In genomic region chr10:22369433-22370072, GRCh38 we compare ENCODE assay signal across 10 cellular contexts. TPM values are rescaled to one million over a fixed set of nuclear protein-coding genes. Genes with fewer than 3 reads are reported as not detected.
DNase-seq lines count a peak whose midpoint lies in the region; ATAC-seq, FAIRE-seq and TF ChIP-seq lines count a peak whose summit lies in the region.
"Had no signal": no experiment of that assay in that cellular context is flagged by ENCODE, and none has a peak within 500 bp of the region (broad histone marks: within the 10 kb centered on the region; RNA-seq: fewer than 3 reads in every experiment).

No MANE protein-coding gene starts in this region.

- no peaks in the 10 kb centered on the region for H4K20me1 ChIP-seq in HepG2 (ENCODE audit: insufficient read depth, low read length)

- ATAC-seq in GM18519 (IDR thresholded peaks at IDR 0.05; ENCODE audit: low FRiP score, unreplicated experiment) (peak; percentile 49), HG02884 (IDR thresholded peaks at IDR 0.05; ENCODE audit: unreplicated experiment) (peak; percentile 58), HepG2 (no peak), SK-N-SH treated with all-trans-retinoic acid at 6 μM for 48 hours (no peak), GM21367 (IDR thresholded peaks at IDR 0.05; ENCODE audit: unreplicated experiment) (no peak)

- in situ Hi-C loops in HepG2 (cut with HindIII; ENCODE audit: extremely low pct_ligation_motif_present, low pct_unique_long_range_greater_than_20kb): no loop called here

- H3K27ac ChIP-seq in HepG2 (ENCODE audit: extremely low read length, insufficient read depth, low read length): no peak overlapping the region

- no peak overlapping the region for H3K4me3 ChIP-seq in HepG2 (replicated peaks in 1 of 3; ENCODE audit: insufficient read depth in 1 of 3, low read depth in 2 of 3, low read length in 3 of 3)

- POLR2A ChIA-PET in HepG2 (lab: Yijun Ruan, JAX): no interaction called here

- no peak overlapping the region for H2AFZ ChIP-seq in HepG2 (ENCODE audit: low read length)

- H3K9ac ChIP-seq in HepG2 (ENCODE audit: insufficient read depth, low read depth, low read length): no peak overlapping the region

- no peaks in the 10 kb centered on the region for H3K4me1 ChIP-seq in HepG2 (ENCODE audit: insufficient read depth, low read length)

- no TSS peak for BruUV-seq in HepG2 (replicated peaks; lab: Mats Ljungman, UMichigan)

- no peaks in the 10 kb centered on the region for H3K27me3 ChIP-seq in HepG2 (ENCODE audit: control insufficient read depth in 1 of 2, insufficient read depth in 2 of 2, low read length in 2 of 2)

- no peak overlapping the region for H3K4me2 ChIP-seq in HepG2 (ENCODE audit: low read depth, low read length)

- DNase-seq in RCC 7860 (ENCODE audit: low spot score): peak; percentile 35
- no peak for DNase-seq in HepG2 (ENCODE audit: low spot score)
- no peak for DNase-seq in ecto neural progenitor cell (ENCODE audit: low spot score)
- DNase-seq in DMS153 (lab: John Stamatoyannopoulos, UW): no peak
- DNase-seq: activated naive CD4-positive, alpha-beta T cell treated with Interleukin-2 at 50 U/mL for 16 hours had no signal

- CTCF ChIA-PET in HepG2 (lab: Yijun Ruan, JAX; ENCODE audit: low intra/inter-chr PET ratio, low total read pairs): no interaction called here

- no peak for TF ChIP-seq POLR2A in HepG2 (IDR thresholded peaks at IDR 0.05; ENCODE audit: insufficient read depth in 1 of 2, low read depth in 2 of 2, low read length in 2 of 2)

- H3K79me2 ChIP-seq in HepG2 (ENCODE audit: insufficient read depth, low read length): no peaks in the 10 kb centered on the region

- no peak for TF ChIP-seq CTCF in HepG2 (CRISPR knock-in tag; IDR thresholded peaks at IDR 0.05)

- intact Hi-C loops in HepG2 (cut with micrococcal nuclease; ENCODE audit: unreplicated experiment): no loop called here

- no peaks in the 10 kb centered on the region for H3K36me3 ChIP-seq in HepG2 (replicated peaks in 1 of 2; ENCODE audit: control insufficient read depth in 1 of 2, insufficient read depth in 2 of 2, low read length in 2 of 2)

- FAIRE-seq in RCC 7860 (lab: Jason Lieb, UNC) (no peak), HepG2 (lab: Jason Lieb, UNC) (no peak)
- FAIRE-seq: frontal cortex had no signal

- WGBS in HepG2 (ENCODE audit: low lambda C conversion rate): 31% methylated on average over 5 of the region's 5 CpGs

- H3K9me3 ChIP-seq in HepG2 (ENCODE audit: low read length): no peaks in the 10 kb centered on the region

- TF ChIP-seq EP300 in HepG2 (IDR thresholded peaks at IDR 0.05; ENCODE audit: low read depth in 2 of 2, low read length in 2 of 2) (no peak), HepG2 (CRISPR knock-in tag; IDR thresholded peaks at IDR 0.05; ENCODE audit: borderline replicate concordance) (no peak)

- no peak for TF ChIP-seq RAD21 in HepG2 (CRISPR knock-in tag; IDR thresholded peaks at IDR 0.05)

TF ChIP-seq in HepG2, 621 proteins besides CTCF, POLR2A, EP300 and RAD21 (continues in another document):
- TF ChIP-seq CEBPB (IDR thresholded peaks at IDR 0.05; ENCODE audit: borderline replicate concordance, low read depth, low read length): peak; percentile 61; the same call in 1 of the 2 replicates

TF ChIP-seq in SK-N-SH treated with all-trans-retinoic acid at 6 μM for 48 hours, 23 proteins besides CTCF, POLR2A, EP300 and RAD21 (continues in another document):
- no peak for TF ChIP-seq TOX (CRISPR knock-in tag; IDR thresholded peaks at IDR 0.05; ENCODE audit: borderline replicate concordance)

RNA-seq across cellular contexts. Expression of gene SPAG6, which starts 24.3 kb away (rescaled TPM):
- not detected in 2 replicates for total RNA-seq in HepG2 (2016; rRNA removed; fragmentation: Illumina TruSeq; extraction: Trizol)
- not detected in 2 replicates for total RNA-seq in HepG2 (2016; cell fraction: cytosol; rRNA removed; fragmentation: Illumina TruSeq; extraction: Trizol; ENCODE audit: low read depth)
- not detected in 2 replicates for total RNA-seq in HepG2 (2016; cell fraction: insoluble cytoplasmic fraction; rRNA removed; fragmentation: Illumina TruSeq; extraction: Trizol)
- total RNA-seq in HepG2 (2016; cell fraction: membrane; rRNA removed; fragmentation: Illumina TruSeq; extraction: Trizol): not detected in 2 replicates
- not detected in 2 replicates for total RNA-seq in HepG2 (2016; cell fraction: nucleus; rRNA removed; fragmentation: Illumina TruSeq; extraction: Trizol)
- not detected in 2 replicates for polyA plus RNA-seq in HepG2 (2011; rRNA removed)
- not detected in 2 replicates for polyA plus RNA-seq in HepG2 (2011; cell fraction: cytosol; rRNA removed)
- polyA plus RNA-seq in HepG2 (2011; cell fraction: nucleus; rRNA removed): not detected in 2 replicates
- polyA plus RNA-seq in HepG2 (2012): not detected in 2 replicates
- polyA plus RNA-seq in HepG2 (2016; cell fraction: cytosol; fragmentation: Illumina TruSeq; extraction: Trizol; ENCODE audit: low read depth): not detected in 2 replicates
- not detected in 2 replicates for polyA plus RNA-seq in HepG2 (2016; cell fraction: insoluble cytoplasmic fraction; fragmentation: Illumina TruSeq; extraction: Trizol; ENCODE audit: low read depth)
- not detected in 2 replicates for polyA plus RNA-seq in HepG2 (2016; cell fraction: membrane; fragmentation: Illumina TruSeq; extraction: Trizol; ENCODE audit: low read depth)
- not detected in 2 replicates for polyA plus RNA-seq in HepG2 (2016; cell fraction: nucleus; fragmentation: Illumina TruSeq; extraction: Trizol; ENCODE audit: insufficient read depth, low read depth)
- polyA minus RNA-seq in HepG2 (2011; rRNA and poly(A)+ RNA removed; ENCODE audit: low replicate concordance): not detected in 2 replicates
- polyA minus RNA-seq in HepG2 (2011; cell fraction: cytosol; rRNA and poly(A)+ RNA removed): not detected in 2 replicates
- polyA minus RNA-seq in HepG2 (2011; cell fraction: nucleus; rRNA and poly(A)+ RNA removed): not detected in 2 replicates

RNA-seq across cellular contexts. Expression of gene BMI1, which starts 48.7 kb away (rescaled TPM):
- 44.0 and 46.3 TPM in 2 replicates for total RNA-seq in HepG2 (2016; rRNA removed; fragmentation: Illumina TruSeq; extraction: Trizol)
- 8.7 and 9.7 TPM in 2 replicates for total RNA-seq in HepG2 (2016; cell fraction: cytosol; rRNA removed; fragmentation: Illumina TruSeq; extraction: Trizol; ENCODE audit: low read depth)
- 41.7 and 51.3 TPM in 2 replicates for total RNA-seq in HepG2 (2016; cell fraction: insoluble cytoplasmic fraction; rRNA removed; fragmentation: Illumina TruSeq; extraction: Trizol)
- total RNA-seq in HepG2 (2016; cell fraction: membrane; rRNA removed; fragmentation: Illumina TruSeq; extraction: Trizol): 45.9 and 47.6 TPM in 2 replicates
- total RNA-seq in HepG2 (2016; cell fraction: nucleus; rRNA removed; fragmentation: Illumina TruSeq; extraction: Trizol): 35.5 and 44.2 TPM in 2 replicates
- 28.0 and 30.5 TPM in 2 replicates for polyA plus RNA-seq in HepG2 (2011; rRNA removed)
- polyA plus RNA-seq in HepG2 (2011; cell fraction: cytosol; rRNA removed): 11.2 and 14.7 TPM in 2 replicates
- 33.2 and 46.3 TPM in 2 replicates for polyA plus RNA-seq in HepG2 (2011; cell fraction: nucleus; rRNA removed)
- 28.8 and 47.8 TPM in 2 replicates for polyA plus RNA-seq in HepG2 (2012)
- polyA plus RNA-seq in HepG2 (2016; cell fraction: cytosol; fragmentation: Illumina TruSeq; extraction: Trizol; ENCODE audit: low read depth): 8.6 and 9.9 TPM in 2 replicates
- 49.7 and 50.7 TPM in 2 replicates for polyA plus RNA-seq in HepG2 (2016; cell fraction: insoluble cytoplasmic fraction; fragmentation: Illumina TruSeq; extraction: Trizol; ENCODE audit: low read depth)
- polyA plus RNA-seq in HepG2 (2016; cell fraction: membrane; fragmentation: Illumina TruSeq; extraction: Trizol; ENCODE audit: low read depth): 28.7 and 33.7 TPM in 2 replicates
- polyA plus RNA-seq in HepG2 (2016; cell fraction: nucleus; fragmentation: Illumina TruSeq; extraction: Trizol; ENCODE audit: insufficient read depth, low read depth): 66.4 and 66.5 TPM in 2 replicates
- 43.5 and 48.7 TPM in 2 replicates for polyA minus RNA-seq in HepG2 (2011; rRNA and poly(A)+ RNA removed; ENCODE audit: low replicate concordance)
- 26.1 TPM in 2 replicates for polyA minus RNA-seq in HepG2 (2011; cell fraction: cytosol; rRNA and poly(A)+ RNA removed)
- 33.6 and 33.9 TPM in 2 replicates for polyA minus RNA-seq in HepG2 (2011; cell fraction: nucleus; rRNA and poly(A)+ RNA removed)

RNA-seq across cellular contexts. Expression of gene COMMD3, which starts 53.4 kb away (rescaled TPM):
- 54.4 and 56.8 TPM in 2 replicates for total RNA-seq in HepG2 (2016; rRNA removed; fragmentation: Illumina TruSeq; extraction: Trizol)
- total RNA-seq in HepG2 (2016; cell fraction: cytosol; rRNA removed; fragmentation: Illumina TruSeq; extraction: Trizol; ENCODE audit: low read depth): 15.2 and 17.8 TPM in 2 replicates
- 55.9 and 59.6 TPM in 2 replicates for total RNA-seq in HepG2 (2016; cell fraction: insoluble cytoplasmic fraction; rRNA removed; fragmentation: Illumina TruSeq; extraction: Trizol)
- total RNA-seq in HepG2 (2016; cell fraction: membrane; rRNA removed; fragmentation: Illumina TruSeq; extraction: Trizol): 24.8 and 25.2 TPM in 2 replicates
- total RNA-seq in HepG2 (2016; cell fraction: nucleus; rRNA removed; fragmentation: Illumina TruSeq; extraction: Trizol): 58.2 and 59.9 TPM in 2 replicates
- 32.5 and 38.7 TPM in 2 replicates for polyA plus RNA-seq in HepG2 (2011; rRNA removed)
- polyA plus RNA-seq in HepG2 (2011; cell fraction: cytosol; rRNA removed): 13.0 and 16.4 TPM in 2 replicates
- 32.4 and 40.5 TPM in 2 replicates for polyA plus RNA-seq in HepG2 (2011; cell fraction: nucleus; rRNA removed)
- 26.8 and 37.6 TPM in 2 replicates for polyA plus RNA-seq in HepG2 (2012)
- 16.4 and 19.0 TPM in 2 replicates for polyA plus RNA-seq in HepG2 (2016; cell fraction: cytosol; fragmentation: Illumina TruSeq; extraction: Trizol; ENCODE audit: low read depth)
- 54.7 and 56.3 TPM in 2 replicates for polyA plus RNA-seq in HepG2 (2016; cell fraction: insoluble cytoplasmic fraction; fragmentation: Illumina TruSeq; extraction: Trizol; ENCODE audit: low read depth)
- 20.1 and 20.4 TPM in 2 replicates for polyA plus RNA-seq in HepG2 (2016; cell fraction: membrane; fragmentation: Illumina TruSeq; extraction: Trizol; ENCODE audit: low read depth)
- polyA plus RNA-seq in HepG2 (2016; cell fraction: nucleus; fragmentation: Illumina TruSeq; extraction: Trizol; ENCODE audit: insufficient read depth, low read depth): 76.7 and 77.8 TPM in 2 replicates
- polyA minus RNA-seq in HepG2 (2011; rRNA and poly(A)+ RNA removed; ENCODE audit: low replicate concordance): 3.1 and 6.1 TPM in 2 replicates
- 3.3 and 8.5 TPM in 2 replicates for polyA minus RNA-seq in HepG2 (2011; cell fraction: cytosol; rRNA and poly(A)+ RNA removed)
- 35.2 and 36.6 TPM in 2 replicates for polyA minus RNA-seq in HepG2 (2011; cell fraction: nucleus; rRNA and poly(A)+ RNA removed)

Comparison
In these comparisons a context has a peak if more than half of its experiments do, and no peak if none do; other contexts are left out.
1. ATAC-seq: peak in GM18519 (single experiment) and HG02884 (single experiment); none in HepG2 (single experiment), SK-N-SH treated with all-trans-retinoic acid at 6 μM for 48 hours (single experiment) and GM21367 (single experiment).